8 cellular contexts compared by ENCODE assay signal in genomic region chr5:150436141-150436680, GRCh38. TPM values are rescaled to one million over a fixed set of nuclear protein-coding genes. Genes with fewer than 3 reads are reported as not detected.
DNase-seq lines count a peak whose midpoint lies in the region; ATAC-seq and TF ChIP-seq lines count a peak whose summit lies in the region.

No MANE protein-coding gene starts in this region.

- no peaks in the 10 kb centered on the region for H3K9me2 ChIP-seq in GM23338 (ENCODE audit: insufficient read depth)

- peaks cover 14% of the 10 kb centered on the region for H3K27me3 Mint-ChIP-seq in GM23338 (ENCODE audit: insufficient read depth, low read depth, poor library complexity)
- no peaks in the 10 kb centered on the region for H3K27me3 Mint-ChIP-seq in activated T-cell treated with anti-CD3 and anti-CD28 coated beads, Interleukin-2, amount 50 U/mL, for 4 hours (ENCODE audit: low read depth)

- H3K36me3 Mint-ChIP-seq in GM23338 (ENCODE audit: low read depth), result no peaks in the 10 kb centered on the region; the same call in 2 of the 3 replicates
- peaks cover 4% of the 10 kb centered on the region for H3K36me3 Mint-ChIP-seq in activated T-cell treated with anti-CD3 and anti-CD28 coated beads, Interleukin-2, amount 50 U/mL, for 4 hours (ENCODE audit: insufficient read depth)

- no peaks in the 10 kb centered on the region for H3K9me3 ChIP-seq in neutrophil

- no peaks in the 10 kb centered on the region for H4K20me1 ChIP-seq in GM23338 (replicated peaks; ENCODE audit: insufficient read depth)

- no peak overlapping the region for H3K4me3 Mint-ChIP-seq in GM23338
- no peak overlapping the region for H3K4me3 Mint-ChIP-seq in activated T-cell treated with anti-CD3 and anti-CD28 coated beads, Interleukin-2, amount 50 U/mL, for 4 hours

- DNase-seq in ELF-1 (ENCODE audit: low read depth, low spot score), result peak; percentile 93
- DNase-seq in GM23338 (ENCODE audit: low spot score), result peak; percentile 98
- DNase-seq in LHCN-M2 (ENCODE audit: low read depth), result peak; percentile 72
- peak; percentile 91 for DNase-seq in RKO (ENCODE audit: low spot score)
- DNase-seq in activated T-cell treated with anti-CD3 and anti-CD28 coated beads, Interleukin-2, amount 50 U/mL, for 4 hours, result peak; percentile 93
- DNase-seq in fibroblast of peridontal ligament (ENCODE audit: extremely low read depth), result peak; percentile 90
- DNase-seq in stromal cell of bone marrow (ENCODE audit: low read depth), result peak; percentile 64

- ATAC-seq in GM23338, result peak; percentile 92
- peak; percentile 97 to 99 for ATAC-seq in activated T-cell treated with anti-CD3 and anti-CD28 coated beads, Interleukin-2, amount 50 U/mL, for 4 hours

- TF ChIP-seq CTCF in GM23338 (conservative IDR thresholded peaks at IDR 0.05; ENCODE audit: low read depth in 2 of 2) (peak; percentile 81 to 98), neutrophil (IDR thresholded peaks at IDR 0.05) (peak; percentile 86)

- H3K27ac ChIP-seq in GM23338 (ENCODE audit: low read depth), result no peak overlapping the region
- no peak overlapping the region for H3K27ac ChIP-seq in neutrophil

- no peaks in the 10 kb centered on the region for H3K27me3 ChIP-seq in GM23338 (ENCODE audit: insufficient read depth)
- H3K27me3 ChIP-seq in neutrophil, result no peaks in the 10 kb centered on the region

- peaks cover 10% of the 10 kb centered on the region for H3K4me1 Mint-ChIP-seq in GM23338
- peaks cover 9% of the 10 kb centered on the region for H3K4me1 Mint-ChIP-seq in activated T-cell treated with anti-CD3 and anti-CD28 coated beads, Interleukin-2, amount 50 U/mL, for 4 hours (ENCODE audit: low read depth)

- H3K9me3 Mint-ChIP-seq in GM23338, result no peaks in the 10 kb centered on the region
- no peaks in the 10 kb centered on the region for H3K9me3 Mint-ChIP-seq in activated T-cell treated with anti-CD3 and anti-CD28 coated beads, Interleukin-2, amount 50 U/mL, for 4 hours

- H3K27ac Mint-ChIP-seq in GM23338, result no peak overlapping the region

- no peak overlapping the region for H2AFZ ChIP-seq in GM23338

- peaks cover 8% of the 10 kb centered on the region; the same call in 1 of the 2 replicates for H3F3A ChIP-seq in GM23338 (replicated peaks; ENCODE audit: low read depth)

- H3K4me3 ChIP-seq in GM23338 (no peak overlapping the region), neutrophil (ENCODE audit: low read depth in 1 of 2, low read length in 1 of 2) (no peak overlapping the region)

- H3K4me1 ChIP-seq in GM23338 (ENCODE audit: insufficient read depth), result peaks cover 3% of the 10 kb centered on the region
- peaks cover 6 to 7% of the 10 kb centered on the region in 2 experiments for H3K4me1 ChIP-seq in neutrophil (ENCODE audit: control insufficient read depth in 1 of 2, insufficient read depth in 1 of 2, low read depth in 1 of 2, low read length in 1 of 2)

- H3K79me2 ChIP-seq in GM23338 (replicated peaks; ENCODE audit: insufficient read depth), result no peaks in the 10 kb centered on the region

- H3K4me2 ChIP-seq in GM23338, result no peak overlapping the region

- H3K36me3 ChIP-seq in GM23338 (ENCODE audit: insufficient read depth), result no peaks in the 10 kb centered on the region
- H3K36me3 ChIP-seq in neutrophil, result no peaks in the 10 kb centered on the region

TF ChIP-seq in GM23338, 12 proteins besides CTCF, POLR2A, EP300 and RAD21:
- TF ChIP-seq ZNF462 (CRISPR knock-in tag; IDR thresholded peaks at IDR 0.05) (no peak), CREB1 (CRISPR knock-in tag; IDR thresholded peaks at IDR 0.05; ENCODE audit: low read depth) (0 out of 2 replicates have a peak, but pooled peaks have one; percentile 32), STAT1 (IDR thresholded peaks at IDR 0.05; ENCODE audit: unreplicated experiment) (no peak)

RNA-seq across cellular contexts. Expression of gene RPS14, which starts 13.3 kb away (rescaled TPM):
- 1,443 and 1,506 TPM in 2 replicates for total RNA-seq in GM23338 (2014; rRNA removed; shearing (Covaris generic))
- polyA plus RNA-seq in GM23338 (2016; fragmentation: Nextera tagmentation; extraction: Ambion mirVana), result 2,790 and 2,911 TPM in 2 replicates
- 2,061 and 2,574 TPM in 2 replicates for total RNA-seq in LHCN-M2 (2014; rRNA removed)
- polyA plus RNA-seq in LHCN-M2 (2012), result 3,886 TPM
- 1,000 to 10,000 TPM; 2,955 to 3,473 (median 3,075) TPM for total RNA-seq in activated T-cell treated with anti-CD3 and anti-CD28 coated beads, Interleukin-2, amount 50 U/mL, for 4 hours

RNA-seq across cellular contexts. Expression of gene CD74, which starts 23.5 kb away (rescaled TPM):
- total RNA-seq in GM23338 (2014; rRNA removed; shearing (Covaris generic)), result 49.8 and 54.8 TPM in 2 replicates
- 98.4 and 105 TPM in 2 replicates for polyA plus RNA-seq in GM23338 (2016; fragmentation: Nextera tagmentation; extraction: Ambion mirVana)
- total RNA-seq in LHCN-M2 (2014; rRNA removed), result 1.1 and 2.6 TPM in 2 replicates
- polyA plus RNA-seq in LHCN-M2 (2012), result 0.22 TPM
- total RNA-seq in activated T-cell treated with anti-CD3 and anti-CD28 coated beads, Interleukin-2, amount 50 U/mL, for 4 hours, result 100 to 1,000 TPM; 230 to 299 (median 241) TPM

Comparison
In these comparisons a context has a peak if more than half of its experiments do, and no peak if none do; other contexts are left out.
1. RNA of gene CD74, which starts 23.5 kb away (total RNA-seq): 230 to 299 TPM in activated T-cell treated with anti-CD3 and anti-CD28 coated beads, Interleukin-2, amount 50 U/mL, for 4 hours and 49.8 to 54.8 TPM in GM23338; 1.1 to 2.6 TPM in LHCN-M2; every median in the first group is over 10 times any median in the second.
2. Peak in every context shown above with its lines, with median percentiles within 50 percentile points of each other: DNase-seq.